8 cellular contexts compared by ENCODE assay signal in the genomic region with DNA sequence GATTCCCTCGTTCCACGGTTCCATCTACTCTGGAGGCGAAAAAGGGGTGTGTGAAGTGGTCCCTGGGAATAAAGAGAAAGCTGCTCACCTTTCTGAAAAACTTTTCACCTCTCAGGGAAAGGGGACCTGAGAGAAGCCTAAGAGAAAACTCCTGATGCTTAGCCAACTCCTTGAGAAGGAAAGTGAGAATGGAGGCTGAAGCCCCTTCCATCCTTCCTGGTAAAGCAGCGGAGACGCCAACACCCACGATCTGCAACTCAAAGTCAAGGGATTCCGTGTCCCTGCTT.
DNase-seq lines count a peak whose midpoint lies in the region; ATAC-seq and TF ChIP-seq lines count a peak whose summit lies in the region.

No MANE protein-coding gene starts in this region.

- WGBS in SK-N-SH (ENCODE audit: low lambda C conversion rate): 80% methylated on average over 7 of the region's 7 CpGs
- 8 to 27% (median 17%) methylated on average over 6 to 7 of the region's 7 CpGs for WGBS in stomach, 5 donors

- no peaks in the 10 kb centered on the region for H3K36me3 ChIP-seq in SK-N-SH (replicated peaks in 1 of 2; ENCODE audit: control insufficient read depth in 1 of 2, insufficient read depth in 2 of 2, low read length in 1 of 2)
- no peaks in the 10 kb centered on the region for H3K36me3 ChIP-seq in stomach

- no peaks in the 10 kb centered on the region for H3K27me3 Mint-ChIP-seq in activated naive CD8-positive, alpha-beta T cell treated with anti-CD3 and anti-CD28 coated beads for 36 hours
- H3K27me3 Mint-ChIP-seq in immature natural killer cell (ENCODE audit: low read depth in 3 of 3): peaks cover 22 to 43% (median 27%) of the 10 kb centered on the region in 3 donors

- H3K9me3 ChIP-seq in SK-N-SH (no peaks in the 10 kb centered on the region), stomach (no peaks in the 10 kb centered on the region)

- H3K27ac ChIP-seq in SK-N-SH (ENCODE audit: low read depth in 2 of 2, low read length in 1 of 2): peak overlapping the region; percentile 87 to 96
- peak overlapping the region; percentile 81 to 96 (median 89) for H3K27ac ChIP-seq in stomach

- ATAC-seq in SK-N-SH treated with all-trans-retinoic acid at 6 μM for 48 hours: no peak

- peak overlapping the region; percentile 69 for H3K9ac ChIP-seq in SK-N-SH

- TF ChIP-seq RAD21 in SK-N-SH (IDR thresholded peaks at IDR 0.05; ENCODE audit: low read length): no peak

- no peak for TF ChIP-seq CTCF in SK-N-SH (IDR thresholded peaks at IDR 0.05)
- TF ChIP-seq CTCF in stomach (IDR thresholded peaks at IDR 0.05): no peak

- CTCF ChIA-PET in SK-N-SH (lab: Yijun Ruan, JAX) (interaction anchor here (1.5 to 1.8 kb wide), 2 partner anchors 59 to 138 kb away, joined by 4 to 6 read pairs; no protein-coding TSS in a partner anchor), HEK293T (lab: Yijun Ruan, JAX) (interaction anchor here (0.6 to 2.2 kb wide), 3 partner anchors 122 to 141 kb away, joined by 4 to 11 read pairs (median 4); no protein-coding TSS in a partner anchor)

- H3K4me2 ChIP-seq in SK-N-SH: peak overlapping the region; percentile 68

- peaks cover 53% of the 10 kb centered on the region for H3K4me1 Mint-ChIP-seq in activated naive CD8-positive, alpha-beta T cell treated with anti-CD3 and anti-CD28 coated beads for 36 hours
- H3K4me1 Mint-ChIP-seq in immature natural killer cell: peaks cover 66 to 74% of the 10 kb centered on the region in 2 donors

- H3K27me3 ChIP-seq in SK-N-SH (ENCODE audit: insufficient read depth): no peaks in the 10 kb centered on the region
- H3K27me3 ChIP-seq in stomach: no peaks in the 10 kb centered on the region

- no peak for TF ChIP-seq POLR2A in stomach (IDR thresholded peaks at IDR 0.05)

- POLR2A ChIA-PET in SK-N-SH (lab: Yijun Ruan, JAX): no interaction called here
- POLR2A ChIA-PET in HEK293T (lab: Yijun Ruan, JAX): interaction anchor here (0.9 to 3.0 kb wide), 6 partner anchors 13 to 135 kb away, joined by 3 to 9 read pairs (median 6); partner anchors contain the start of gene ARF6

- no peaks in the 10 kb centered on the region for H3K9me2 ChIP-seq in SK-N-SH

- DNase-seq in SK-N-SH (no peak), immature natural killer cell (no peak), stomach (no peak), HEK293T (ENCODE audit: extremely low spot score) (no peak), cerebellar nuclear complex (lab: John Stamatoyannopoulos, UW) (no peak), NCI-H524 (lab: John Stamatoyannopoulos, UW) (no peak)
- DNase-seq in activated naive CD8-positive, alpha-beta T cell treated with anti-CD3 and anti-CD28 coated beads for 36 hours: no peak

- H3K4me3 Mint-ChIP-seq in activated naive CD8-positive, alpha-beta T cell treated with anti-CD3 and anti-CD28 coated beads for 36 hours: peak overlapping the region; percentile 84
- H3K4me3 Mint-ChIP-seq in immature natural killer cell: peak overlapping the region; percentile 83 to 94 (median 87)

- H3K9me3 Mint-ChIP-seq in activated naive CD8-positive, alpha-beta T cell treated with anti-CD3 and anti-CD28 coated beads for 36 hours: no peaks in the 10 kb centered on the region
- no peaks in the 10 kb centered on the region for H3K9me3 Mint-ChIP-seq in immature natural killer cell

- intact Hi-C loops in stomach (cut with DNase I; ENCODE audit: low total_unique reads): no loop called here

- H4K20me1 ChIP-seq in SK-N-SH (ENCODE audit: insufficient read depth): no peaks in the 10 kb centered on the region

- peaks cover 2% of the 10 kb centered on the region for H3K36me3 Mint-ChIP-seq in activated naive CD8-positive, alpha-beta T cell treated with anti-CD3 and anti-CD28 coated beads for 36 hours
- H3K36me3 Mint-ChIP-seq in immature natural killer cell: peaks cover 0 to 3% (median 0%) of the 10 kb centered on the region in 3 donors

- H3K4me3 ChIP-seq in SK-N-SH (ENCODE audit: low read depth in 2 of 2, low read length in 1 of 2): peak overlapping the region; percentile 28 to 49; a peak in 3 of 4 replicates
- H3K4me3 ChIP-seq in stomach: peak overlapping the region; percentile 46 to 57 (median 54)

- H3K79me2 ChIP-seq in SK-N-SH (ENCODE audit: insufficient read depth): no peaks in the 10 kb centered on the region

- peaks cover 44% of the 10 kb centered on the region for H3F3A ChIP-seq in SK-N-SH (replicated peaks; ENCODE audit: insufficient read depth)

- H3K27ac Mint-ChIP-seq in activated naive CD8-positive, alpha-beta T cell treated with anti-CD3 and anti-CD28 coated beads for 36 hours: peak overlapping the region; percentile 98
- H3K27ac Mint-ChIP-seq in immature natural killer cell: peak overlapping the region; percentile 98 to 100 (median 100)

- H3K4me1 ChIP-seq in SK-N-SH (ENCODE audit: control insufficient read depth in 1 of 2, insufficient read depth in 2 of 2, low read depth in 1 of 2, low read length in 1 of 2) (peaks cover 45 to 59% of the 10 kb centered on the region in 2 experiments), stomach (peaks cover 53 to 60% (median 59%) of the 10 kb centered on the region in 4 donors)

- H2AFZ ChIP-seq in SK-N-SH (ENCODE audit: low read depth): peak overlapping the region; percentile 33; the same call in 1 of the 2 replicates

- TF ChIP-seq EP300 in SK-N-SH (IDR thresholded peaks at IDR 0.05; ENCODE audit: borderline replicate concordance in 1 of 2, low read depth in 1 of 2, low read length in 1 of 2): no peak
- TF ChIP-seq EP300 in stomach (IDR thresholded peaks at IDR 0.05): no peak

TF ChIP-seq in SK-N-SH, 30 proteins besides CTCF, POLR2A, EP300 and RAD21:
- no peak for TF ChIP-seq TCF12 (IDR thresholded peaks at IDR 0.05)
- no peak for TF ChIP-seq PBX3 (IDR thresholded peaks at IDR 0.05)
- TF ChIP-seq FOXJ3 (CRISPR knock-in tag; IDR thresholded peaks at IDR 0.05): no peak
- TF ChIP-seq YY1 (IDR thresholded peaks at IDR 0.05; ENCODE audit: low read depth): no peak

TF ChIP-seq in SK-N-SH treated with all-trans-retinoic acid at 6 μM for 48 hours, 23 proteins besides CTCF, POLR2A, EP300 and RAD21 (continues in another document):
- TF ChIP-seq ZNF70 (CRISPR knock-in tag; IDR thresholded peaks at IDR 0.05): no peak
- TF ChIP-seq TSHZ2 (CRISPR knock-in tag; IDR thresholded peaks at IDR 0.05): no peak
- TF ChIP-seq TCF4 (CRISPR knock-in tag; IDR thresholded peaks at IDR 0.05; ENCODE audit: borderline replicate concordance): no peak

TF ChIP-seq in HEK293T, 16 proteins besides CTCF, POLR2A, EP300 and RAD21:
- TF ChIP-seq TARDBP (IDR thresholded peaks at IDR 0.05) (no peak), LEF1 (IDR thresholded peaks at IDR 0.05; ENCODE audit: borderline replicate concordance) (no peak), BHLHE40 (IDR thresholded peaks at IDR 0.05; ENCODE audit: borderline replicate concordance) (no peak), FOXM1 (IDR thresholded peaks at IDR 0.05; ENCODE audit: borderline replicate concordance) (no peak), ZNF384 (IDR thresholded peaks at IDR 0.05) (no peak)
TF ChIP-seq in HEK293T: peak in this region for 0.
